Comparison of ENCODE assay signal across 26 cellular contexts in genomic region chr17:65438173-65438572, GRCh38.
"Had no signal": no experiment of that assay in that cellular context is flagged by ENCODE, and none has a peak within 500 bp of the region (broad histone marks: within the 10 kb centered on the region; RNA-seq: fewer than 3 reads in every experiment).

No MANE protein-coding gene starts in this region.

- H3K36me3 ChIP-seq: colonic mucosa, esophagus muscularis mucosa, gastroesophageal sphincter, heart left ventricle, neutrophil, suprapubic skin had no signal

- DNase-seq: colonic mucosa; effector CD8-positive, alpha-beta T cell; foreskin keratinocyte; heart left ventricle; left ventricle myocardium superior; midbrain; naive thymus-derived CD4-positive, alpha-beta T cell; stimulated activated CD4-positive, alpha-beta T cell treated with anti-CD3 and anti-CD28 coated beads, Interleukin-12 subunit alpha, Interleukin-12 subunit beta, amount 100 ng/mL, for 4 hours; stimulated activated CD4-positive, alpha-beta T cell treated with anti-CD3 and anti-CD28 coated beads, Interleukin-1b, Interleukin-23, amount 100 ng/mL, for 48 hours; stimulated activated CD4-positive, alpha-beta T cell treated with anti-CD3 and anti-CD28 coated beads, Interleukin-4, amount 100 ng/mL, for 1 hour; stimulated activated CD8-positive, alpha-beta memory T cell treated with anti-CD3 and anti-CD28 coated beads, Interleukin-4, amount 100 ng/mL, for 48 hours; stimulated activated naive CD4-positive, alpha-beta T cell; stimulated activated naive CD8-positive, alpha-beta T cell treated with anti-CD3 and anti-CD28 coated beads, Interleukin-15, amount 100 ng/mL, for 72 hours had no signal

- H3K4me1 Mint-ChIP-seq: memory B cell had no signal

- H3K9me3 ChIP-seq: colonic mucosa, neutrophil, suprapubic skin had no signal

- H3K9me3 Mint-ChIP-seq: central memory CD8-positive, alpha-beta T cell; dendritic cell treated with granulocyte-macrophage colony-stimulating factor and Interleukin-4, amounts not matched to agents 40 ng/mL and 50 ng/mL, for 4 days; stimulated activated naive CD8-positive, alpha-beta T cell treated with anti-CD3 and anti-CD28 coated beads, Interleukin-15, amount 100 ng/mL, for 72 hours; type B pancreatic cell had no signal

- H3K4me3 Mint-ChIP-seq: central memory CD8-positive, alpha-beta T cell; dendritic cell treated with granulocyte-macrophage colony-stimulating factor and Interleukin-4, amounts not matched to agents 40 ng/mL and 50 ng/mL, for 4 days; memory B cell; naive thymus-derived CD4-positive, alpha-beta T cell; stimulated activated naive CD8-positive, alpha-beta T cell treated with anti-CD3 and anti-CD28 coated beads, Interleukin-15, amount 100 ng/mL, for 72 hours; type B pancreatic cell had no signal

- H3K36me3 Mint-ChIP-seq: memory B cell, type B pancreatic cell had no signal

- H3K9ac ChIP-seq: parathyroid adenoma had no signal

- H3K27ac ChIP-seq: colonic mucosa, esophagus muscularis mucosa, foreskin keratinocyte, gastroesophageal sphincter, heart left ventricle, hepatocyte, neutrophil, parathyroid adenoma, suprapubic skin had no signal

- H3K27ac Mint-ChIP-seq: dendritic cell treated with granulocyte-macrophage colony-stimulating factor and Interleukin-4, amounts not matched to agents 40 ng/mL and 50 ng/mL, for 4 days; memory B cell; naive thymus-derived CD4-positive, alpha-beta T cell; progenitor cell of endocrine pancreas; type B pancreatic cell had no signal

- H3K4me1 ChIP-seq: colonic mucosa, esophagus muscularis mucosa, foreskin keratinocyte, gastroesophageal sphincter, heart left ventricle, parathyroid adenoma had no signal

- H3K27me3 ChIP-seq: colonic mucosa, foreskin keratinocyte, hepatocyte had no signal

- H3K4me3 ChIP-seq: colonic mucosa, esophagus muscularis mucosa, gastroesophageal sphincter, heart left ventricle, hepatocyte, lung, smooth muscle cell, suprapubic skin had no signal
